35 cellular contexts compared by ENCODE assay signal in the genomic region with DNA sequence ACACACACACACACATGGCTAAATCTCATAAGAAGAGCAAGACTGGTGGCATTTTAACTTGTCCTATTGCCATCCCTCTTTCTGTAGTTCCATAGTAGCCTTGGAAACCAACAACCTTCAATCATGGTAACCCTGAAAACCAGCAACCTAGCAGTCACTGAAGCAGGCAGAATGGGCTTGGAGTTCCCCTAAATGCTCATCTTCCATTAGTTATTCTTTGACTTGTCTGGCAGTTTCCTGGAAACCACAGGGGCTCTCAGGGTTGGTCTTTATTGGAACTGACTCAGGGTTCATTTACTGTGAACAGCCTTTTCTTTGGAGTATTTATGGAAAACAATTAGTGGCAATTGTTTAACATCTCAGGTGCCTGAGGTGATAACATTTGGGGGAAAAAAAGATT. TPM values are rescaled to one million over a fixed set of nuclear protein-coding genes. Genes with fewer than 3 reads are reported as not detected.
DNase-seq lines count a peak whose midpoint lies in the region; ATAC-seq and TF ChIP-seq lines count a peak whose summit lies in the region.
"Had no signal": no experiment of that assay in that cellular context is flagged by ENCODE, and none has a peak within 500 bp of the region (broad histone marks: within the 10 kb centered on the region; RNA-seq: fewer than 3 reads in every experiment).

No MANE protein-coding gene starts in this region.

- peaks cover 13% of the 10 kb centered on the region for H3K9me3 ChIP-seq in A673 (ENCODE audit: low read depth, low read length, poor library complexity, severe bottlenecking)
- H3K9me3 ChIP-seq: colonic mucosa, MG63 had no signal

- H3K27me3 Mint-ChIP-seq in activated CD4-positive, alpha-beta T cell treated with anti-CD3 and anti-CD28 coated beads for 36 hours, result no peaks in the 10 kb centered on the region
- H3K27me3 Mint-ChIP-seq in T-helper 1 cell treated with Interleukin-12 subunit alpha and Interleukin-12 subunit beta and Interleukin-4 antibody, amounts not matched to agents 30 μg/mL and 1 μg/mL, for 36 hours (ENCODE audit: low read depth), result peaks cover 5% of the 10 kb centered on the region
- H3K27me3 Mint-ChIP-seq: activated CD8-positive, alpha-beta memory T cell treated with anti-CD3 and anti-CD28 coated beads, Interleukin-2, amount 10 ng/mL, durations not matched to agents 7 days and 5 days; T-helper 17 cell had no signal

- intact Hi-C loops in activated CD4-positive, alpha-beta T cell treated with anti-CD3 and anti-CD28 coated beads for 36 hours (cut with DNase I, micrococcal nuclease), result no loop called here
- intact Hi-C loops in A673 (cut with micrococcal nuclease; ENCODE audit: unreplicated experiment), result no loop called here

- H3K27ac Mint-ChIP-seq in activated CD4-positive, alpha-beta T cell treated with anti-CD3 and anti-CD28 coated beads for 36 hours, result no peak overlapping the region
- peak overlapping the region; percentile 69 for H3K27ac Mint-ChIP-seq in T-helper 1 cell treated with Interleukin-12 subunit alpha and Interleukin-12 subunit beta and Interleukin-4 antibody, amounts not matched to agents 30 μg/mL and 1 μg/mL, for 36 hours
- H3K27ac Mint-ChIP-seq: activated CD8-positive, alpha-beta memory T cell treated with anti-CD3 and anti-CD28 coated beads, Interleukin-2, amount 10 ng/mL, durations not matched to agents 7 days and 5 days; activated naive CD8-positive, alpha-beta T cell treated with anti-CD3 and anti-CD28 coated beads, Interleukin-2, amount 10 ng/mL, durations not matched to agents 7 days and 5 days; activated T-helper 2 cell treated with anti-CD3 and anti-CD28 coated beads, Interferon-gamma antibody, Interleukin-2, Interleukin-4, amounts not matched to agents 10 μg/mL and 5 μg/mL and 100 μg/mL, durations not matched to agents 14 hours and 24 hours and 36 hours; CD14-positive monocyte; nephron; T-helper 17 cell had no signal

- no TSS peak for BruUV-seq in A673 (replicated peaks; lab: Mats Ljungman, UMichigan)

- H3K4me3 Mint-ChIP-seq in activated CD4-positive, alpha-beta T cell treated with anti-CD3 and anti-CD28 coated beads for 36 hours, result no peak overlapping the region
- H3K4me3 Mint-ChIP-seq in T-helper 1 cell treated with Interleukin-12 subunit alpha and Interleukin-12 subunit beta and Interleukin-4 antibody, amounts not matched to agents 30 μg/mL and 1 μg/mL, for 36 hours, result no peak overlapping the region
- H3K4me3 Mint-ChIP-seq: activated CD8-positive, alpha-beta memory T cell treated with anti-CD3 and anti-CD28 coated beads, Interleukin-2, amount 10 ng/mL, durations not matched to agents 7 days and 5 days; activated naive CD8-positive, alpha-beta T cell treated with anti-CD3 and anti-CD28 coated beads, Interleukin-2, amount 10 ng/mL, durations not matched to agents 7 days and 5 days; CD14-positive monocyte; nephron; T-helper 17 cell had no signal

- peaks cover 17% of the 10 kb centered on the region for H3K9me3 Mint-ChIP-seq in activated CD4-positive, alpha-beta T cell treated with anti-CD3 and anti-CD28 coated beads for 36 hours (ENCODE audit: low read depth)
- peaks cover 34% of the 10 kb centered on the region for H3K9me3 Mint-ChIP-seq in T-helper 1 cell treated with Interleukin-12 subunit alpha and Interleukin-12 subunit beta and Interleukin-4 antibody, amounts not matched to agents 30 μg/mL and 1 μg/mL, for 36 hours

- TF ChIP-seq CTCF in A673 (conservative IDR thresholded peaks at IDR 0.05; ENCODE audit: low read depth, low read length), result no peak

- POLR2A ChIA-PET in activated CD4-positive, alpha-beta T cell treated with anti-CD3 and anti-CD28 coated beads for 36 hours (lab: Charles Lee), result no interaction called here
- POLR2A ChIA-PET in A673 (lab: Charles Lee; ENCODE audit: low non-redundant PET), result no interaction called here

- H3K4me3 ChIP-seq in A673 (ENCODE audit: low read depth, low read length, poor library complexity, severe bottlenecking), result no peak overlapping the region
- H3K4me3 ChIP-seq: ascending aorta, colonic mucosa, gastroesophageal sphincter, GM23248, hepatocyte, lung, MG63, suprapubic skin, upper lobe of right lung had no signal

- H3K4me1 Mint-ChIP-seq in activated CD4-positive, alpha-beta T cell treated with anti-CD3 and anti-CD28 coated beads for 36 hours, result peaks cover 8% of the 10 kb centered on the region
- peaks cover 10% of the 10 kb centered on the region for H3K4me1 Mint-ChIP-seq in T-helper 1 cell treated with Interleukin-12 subunit alpha and Interleukin-12 subunit beta and Interleukin-4 antibody, amounts not matched to agents 30 μg/mL and 1 μg/mL, for 36 hours (ENCODE audit: low read depth)
- H3K4me1 Mint-ChIP-seq: nephron, T-helper 17 cell had no signal

- peak; percentile 43 for DNase-seq in activated CD4-positive, alpha-beta T cell treated with anti-CD3 and anti-CD28 coated beads for 36 hours
- no peak for DNase-seq in activated CD4-positive, alpha-beta T cell treated with anti-CD3 and anti-CD28 coated beads, Interleukin-2, amount 50 U/mL, for 48 hours
- DNase-seq in A673 (ENCODE audit: low spot score), result peak; percentile 22
- DNase-seq in glomerular visceral epithelial cell (ENCODE audit: extremely low spot score), result peak; percentile 51
- DNase-seq in NCI-H82 treated with DMSO at 0.1 percent for 48 hours (lab: John Stamatoyannopoulos, UW; ENCODE audit: unreplicated experiment), result no peak
- DNase-seq in RKO (ENCODE audit: low spot score), result no peak
- DNase-seq in GDM1 (lab: John Stamatoyannopoulos, UW), result no peak
- DNase-seq: 8988T; activated CD8-positive, alpha-beta memory T cell treated with anti-CD3 and anti-CD28 coated beads, Interleukin-2, amount 10 ng/mL, durations not matched to agents 7 days and 5 days; activated naive CD8-positive, alpha-beta T cell treated with anti-CD3 and anti-CD28 coated beads, Interleukin-2, amount 10 ng/mL, durations not matched to agents 7 days and 5 days; Caco-2; colonic mucosa; effector CD4-positive, alpha-beta T cell; GM23248; MG63; NCI-H1105; NCI-H187; NCI-H2171 treated with DMSO at 0.1 percent for 48 hours; NCI-H510A treated with DMSO at 0.1 percent for 48 hours; NK-92 treated with Interleukin-12 subunit alpha and Interleukin-12 subunit beta, amount 100 ng/mL, for 24 hours; PC-3; SK-N-SH; stimulated activated CD4-positive, alpha-beta T cell treated with anti-CD3 and anti-CD28 coated beads, Interleukin-4, amount 100 ng/mL, for 4 hours; T-helper 17 cell; upper lobe of right lung had no signal

- no peaks in the 10 kb centered on the region for H3K4me1 ChIP-seq in A673 (ENCODE audit: insufficient read depth, low read length, poor library complexity, severe bottlenecking)
- H3K4me1 ChIP-seq: ascending aorta, Caco-2, colonic mucosa, gastroesophageal sphincter, suprapubic skin, upper lobe of right lung had no signal

- H3K36me3 ChIP-seq in A673 (ENCODE audit: insufficient read depth, low read length, poor library complexity, severe bottlenecking), result no peaks in the 10 kb centered on the region
- H3K36me3 ChIP-seq: ascending aorta, colonic mucosa, gastroesophageal sphincter, MG63, suprapubic skin, upper lobe of right lung had no signal

- peak; percentile 73 for ATAC-seq in activated CD4-positive, alpha-beta T cell treated with anti-CD3 and anti-CD28 coated beads for 36 hours
- ATAC-seq: activated CD8-positive, alpha-beta memory T cell treated with anti-CD3 and anti-CD28 coated beads, Interleukin-2, amount 10 ng/mL, durations not matched to agents 7 days and 5 days; gastroesophageal sphincter; PC-3; Right ventricle myocardium inferior; T-helper 17 cell; upper lobe of right lung had no signal

- no peaks in the 10 kb centered on the region for H3K27me3 ChIP-seq in A673 (replicated peaks; ENCODE audit: insufficient read depth, low read depth, low read length, poor library complexity)
- H3K27me3 ChIP-seq: ascending aorta, colonic mucosa, gastroesophageal sphincter, hepatocyte, MG63, suprapubic skin, upper lobe of right lung had no signal

- H3K36me3 Mint-ChIP-seq in activated CD4-positive, alpha-beta T cell treated with anti-CD3 and anti-CD28 coated beads for 36 hours (ENCODE audit: low read depth), result peaks cover 20% of the 10 kb centered on the region
- H3K36me3 Mint-ChIP-seq in T-helper 1 cell treated with Interleukin-12 subunit alpha and Interleukin-12 subunit beta and Interleukin-4 antibody, amounts not matched to agents 30 μg/mL and 1 μg/mL, for 36 hours (ENCODE audit: low read depth), result peaks cover 24% of the 10 kb centered on the region

- CTCF ChIA-PET in activated CD4-positive, alpha-beta T cell treated with anti-CD3 and anti-CD28 coated beads for 36 hours (lab: Charles Lee), result no interaction called here
- CTCF ChIA-PET in A673 (lab: Charles Lee), result no interaction called here

- no peak overlapping the region for H3K27ac ChIP-seq in A673 (ENCODE audit: low read depth, low read length, poor library complexity, severe bottlenecking)
- H3K27ac ChIP-seq: ascending aorta, colonic mucosa, gastroesophageal sphincter, GM23248, hepatocyte, suprapubic skin, upper lobe of right lung had no signal

RNA-seq across cellular contexts. Expression of gene BRPF3, which starts 19.4 kb away (rescaled TPM):
- total RNA-seq in activated CD4-positive, alpha-beta T cell treated with anti-CD3 and anti-CD28 coated beads for 36 hours, result 10 to 100 TPM; 18.0 to 26.0 TPM
- total RNA-seq in A673 (2021), result 33.3 and 39.3 TPM in 2 replicates

RNA-seq across cellular contexts. Expression of gene MAPK13, which starts 46.9 kb away (rescaled TPM):
- total RNA-seq in activated CD4-positive, alpha-beta T cell treated with anti-CD3 and anti-CD28 coated beads for 36 hours, result 10 to 100 TPM; 63.0 to 65.1 TPM
- total RNA-seq in A673 (2021), result 2.6 and 2.7 TPM in 2 replicates

Comparison
In these comparisons a context has a peak if more than half of its experiments do, and no peak if none do; other contexts are left out.
1. DNase-seq: peak in activated CD4-positive, alpha-beta T cell treated with anti-CD3 and anti-CD28 coated beads for 36 hours (single experiment), A673 (single experiment) and glomerular visceral epithelial cell (single experiment); none in activated CD4-positive, alpha-beta T cell treated with anti-CD3 and anti-CD28 coated beads, Interleukin-2, amount 50 U/mL, for 48 hours (0 of 2), NCI-H82 treated with DMSO at 0.1 percent for 48 hours (single experiment), RKO (single experiment) and GDM1 (single experiment).
2. RNA of gene MAPK13, which starts 46.9 kb away (total RNA-seq): 63.0 to 65.1 TPM in activated CD4-positive, alpha-beta T cell treated with anti-CD3 and anti-CD28 coated beads for 36 hours; 2.6 to 2.7 TPM in A673; every median in the first group is over 10 times any median in the second.